26 cellular contexts compared by ENCODE assay signal in the genomic region with DNA sequence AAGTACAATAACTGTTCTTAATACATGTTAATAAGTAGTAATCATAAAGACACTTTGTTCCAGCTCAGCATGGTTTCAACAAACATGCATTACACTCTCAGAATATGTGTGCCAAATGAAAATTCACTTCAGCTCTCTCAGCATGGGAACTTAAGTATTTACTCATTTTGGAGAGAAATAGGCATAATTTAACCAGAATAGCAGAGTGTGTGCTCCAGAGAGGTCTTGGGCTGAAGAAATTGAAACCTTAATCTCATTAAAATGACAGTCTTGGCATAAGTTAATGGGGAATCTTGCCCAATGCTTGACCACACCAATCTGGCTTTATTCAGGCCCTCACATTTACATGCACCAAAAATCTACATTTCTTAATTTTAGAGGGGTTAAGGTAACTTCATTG. TPM values are rescaled to one million over a fixed set of nuclear protein-coding genes. Genes with fewer than 3 reads are reported as not detected.
DNase-seq lines count a peak whose midpoint lies in the region; FAIRE-seq and TF ChIP-seq lines count a peak whose summit lies in the region.
"Had no signal": no experiment of that assay in that cellular context is flagged by ENCODE, and none has a peak within 500 bp of the region (broad histone marks: within the 10 kb centered on the region; RNA-seq: fewer than 3 reads in every experiment).

No MANE protein-coding gene starts in this region.

- H3K27ac ChIP-seq in endothelial cell of umbilical vein (ENCODE audit: insufficient read depth, low read depth, low read length) (peak overlapping the region; percentile 55), mesodermal cell (ENCODE audit: low read depth, low read length, severe bottlenecking) (peak overlapping the region; percentile 69), Karpas-422 (ENCODE audit: low read length) (no peak overlapping the region)
- H3K27ac ChIP-seq: epithelial cell of prostate, stomach, uterus had no signal

- H2AFZ ChIP-seq in endothelial cell of umbilical vein (ENCODE audit: low read depth, low read length), result peak overlapping the region; percentile 14
- no peak overlapping the region for H2AFZ ChIP-seq in Karpas-422 (ENCODE audit: low read length)

- H3K9me1 ChIP-seq in endothelial cell of umbilical vein (replicated peaks; ENCODE audit: control insufficient read depth, extremely low read depth, insufficient read depth, low read length), result no peaks in the 10 kb centered on the region

- H4K20me1 ChIP-seq in endothelial cell of umbilical vein (replicated peaks; ENCODE audit: control insufficient read depth, extremely low read depth, insufficient read depth, low read length) (no peaks in the 10 kb centered on the region), Karpas-422 (ENCODE audit: insufficient read depth, low read depth, low read length) (no peaks in the 10 kb centered on the region)

- H3K36me3 ChIP-seq in endothelial cell of umbilical vein (ENCODE audit: control insufficient read depth in 2 of 2, extremely low read depth in 1 of 2, insufficient read depth in 2 of 2, low read length in 2 of 2) (no peaks in the 10 kb centered on the region), mesodermal cell (ENCODE audit: control insufficient read depth, insufficient read depth, low read length) (no peaks in the 10 kb centered on the region), Karpas-422 (ENCODE audit: insufficient read depth, low read length) (no peaks in the 10 kb centered on the region)
- H3K36me3 ChIP-seq: stomach, uterus had no signal

- intact Hi-C loops in endothelial cell of umbilical vein (cut with micrococcal nuclease), result loop anchor here (1.0 kb wide), 1 partner anchor 11 kb away; the partner anchor contains the start of gene LOX

- H3K9ac ChIP-seq in endothelial cell of umbilical vein (replicated peaks; ENCODE audit: extremely low read depth, insufficient read depth, low read length) (no peak overlapping the region), Karpas-422 (ENCODE audit: low read length) (no peak overlapping the region)

- POLR2A ChIA-PET in endothelial cell of umbilical vein (lab: Charles Lee), result no interaction called here

- H3K27me3 ChIP-seq in endothelial cell of umbilical vein (ENCODE audit: control insufficient read depth in 2 of 2, insufficient read depth in 2 of 2, low read length in 2 of 2), result no peaks in the 10 kb centered on the region
- no peaks in the 10 kb centered on the region for H3K27me3 ChIP-seq in Karpas-422 (ENCODE audit: low read length)
- H3K27me3 ChIP-seq: stomach, uterus had no signal

- H3K79me2 ChIP-seq in endothelial cell of umbilical vein (ENCODE audit: control insufficient read depth, insufficient read depth, low read length) (no peaks in the 10 kb centered on the region), Karpas-422 (ENCODE audit: low read length) (no peaks in the 10 kb centered on the region)

- no peaks in the 10 kb centered on the region for H3K9me2 ChIP-seq in Karpas-422 (replicated peaks; ENCODE audit: insufficient read depth, low read length)

- CTCF ChIA-PET in endothelial cell of umbilical vein (lab: Charles Lee), result interaction anchor here (1.0 to 2.8 kb wide), 5 partner anchors 10 to 120 kb away, joined by 4 to 21 read pairs (median 5); no protein-coding TSS in a partner anchor

- TF ChIP-seq CTCF in endothelial cell of umbilical vein (IDR thresholded peaks at IDR 0.05; ENCODE audit: extremely low read depth in 1 of 2, insufficient read depth in 1 of 2, low read depth in 1 of 2, low read length in 2 of 2), result no peak

- dilution Hi-C loops in endothelial cell of umbilical vein (cut with MboI; ENCODE audit: extremely low pct_ligation_motif_present, low sequenced_read_pairs), result loop anchor here (25.0 kb wide), 1 partner anchor 98 kb away; no protein-coding TSS in a partner anchor

- H3K4me2 ChIP-seq in endothelial cell of umbilical vein (ENCODE audit: insufficient read depth, low read length) (peak overlapping the region; percentile 79), Karpas-422 (ENCODE audit: low read depth, low read length, poor library complexity, severe bottlenecking) (no peak overlapping the region)

- BruUV-seq in endothelial cell of umbilical vein (replicated peaks; lab: Mats Ljungman, UMichigan), result TSS peak; percentile 95

- FAIRE-seq in endothelial cell of umbilical vein (lab: Jason Lieb, UNC), result no peak
- FAIRE-seq: GM18507, HepG2 had no signal

- H3K4me1 ChIP-seq in endothelial cell of umbilical vein (ENCODE audit: control insufficient read depth, extremely low read depth, insufficient read depth, low read length) (peaks cover 19% of the 10 kb centered on the region), mesodermal cell (ENCODE audit: control insufficient read depth, insufficient read depth, low read length, poor library complexity, severe bottlenecking) (peaks cover 17% of the 10 kb centered on the region), Karpas-422 (ENCODE audit: low read length) (no peaks in the 10 kb centered on the region)
- H3K4me1 ChIP-seq: stomach, uterus had no signal

- no peak overlapping the region for H3K4me3 ChIP-seq in endothelial cell of umbilical vein (replicated peaks in 1 of 3; ENCODE audit: insufficient read depth in 1 of 3, low read depth in 1 of 3, low read length in 3 of 3)
- no peak overlapping the region for H3K4me3 ChIP-seq in mesodermal cell (ENCODE audit: extremely low read depth, insufficient read depth, low read length, poor library complexity, severe bottlenecking)
- no peak overlapping the region for H3K4me3 ChIP-seq in Karpas-422 (ENCODE audit: low read length)
- H3K4me3 ChIP-seq: coronary artery, stomach, uterus had no signal

- no peak for TF ChIP-seq POLR2A in endothelial cell of umbilical vein (IDR thresholded peaks at IDR 0.05; ENCODE audit: low read depth, low read length)

- DNase-seq in NCI-H748 (lab: John Stamatoyannopoulos, UW; ENCODE audit: unreplicated experiment) (peak; percentile 33), NCI-H748 treated with DMSO at 0.1 percent for 48 hours (lab: John Stamatoyannopoulos, UW) (no peak), NCI-H69 (lab: John Stamatoyannopoulos, UW) (peak; percentile 96), endothelial cell of umbilical vein (ENCODE audit: low read depth, low spot score) (no peak), Karpas-422 (no peak), AG08395 (ENCODE audit: low spot score) (no peak), AML-193 (lab: John Stamatoyannopoulos, UW) (no peak)
- DNase-seq: 8988T; activated CD4-positive, alpha-beta T cell treated with anti-CD3 and anti-CD28 coated beads for 4 hours; activated naive CD4-positive, alpha-beta T cell treated with anti-CD3 and anti-CD28 coated beads, Interleukin-2, amount 50 U/mL, for 16 hours; caudate nucleus; effector CD8-positive, alpha-beta T cell; H9; NCI-H1694; NCI-H446 treated with DMSO at 0.1 percent for 48 hours; PC-3; stimulated activated CD4-positive, alpha-beta T cell treated with anti-CD3 and anti-CD28 coated beads, Interleukin-4, amount 100 ng/mL, for 1 hour; stomach; uterus had no signal

- H3K9me3 ChIP-seq in endothelial cell of umbilical vein (replicated peaks; ENCODE audit: control insufficient read depth, insufficient read depth, low read length) (no peaks in the 10 kb centered on the region), mesodermal cell (ENCODE audit: control insufficient read depth, low read length) (no peaks in the 10 kb centered on the region), Karpas-422 (ENCODE audit: low read length) (no peaks in the 10 kb centered on the region)
- H3K9me3 ChIP-seq: stomach, uterus had no signal

TF ChIP-seq in endothelial cell of umbilical vein, 7 proteins besides CTCF, POLR2A, EP300 and RAD21:
- no peak for TF ChIP-seq POLR2AphosphoS5 (IDR thresholded peaks at IDR 0.05; ENCODE audit: insufficient read depth, low read depth, low read length)
- TF ChIP-seq JUN (IDR thresholded peaks at IDR 0.05; ENCODE audit: borderline replicate concordance, insufficient read depth, insufficient read length, low read depth), result no peak
- no peak for TF ChIP-seq GATA2 (IDR thresholded peaks at IDR 0.05; ENCODE audit: insufficient read depth, insufficient read length, low read depth, low read length)
- no peak for TF ChIP-seq MYC (IDR thresholded peaks at IDR 0.05; ENCODE audit: low read depth, low read length)
- TF ChIP-seq EZH2 (IDR thresholded peaks at IDR 0.05; ENCODE audit: borderline replicate concordance, low read depth, low read length, severe bottlenecking), result no peak
TF ChIP-seq in endothelial cell of umbilical vein: peak in this region for 0.

RNA-seq across cellular contexts. Expression of gene LOX, which starts 11.0 kb away (rescaled TPM):
- total RNA-seq in endothelial cell of umbilical vein, result 69.7 and 79.1 TPM in 2 replicates
- 39.0 and 43.5 TPM in 2 replicates for polyA plus RNA-seq in endothelial cell of umbilical vein
- 24.0 and 28.2 TPM in 2 replicates for polyA plus RNA-seq in endothelial cell of umbilical vein (2011; cell fraction: cytosol; rRNA removed)
- 23.8 and 25.5 TPM in 2 replicates for polyA plus RNA-seq in endothelial cell of umbilical vein (2011; cell fraction: nucleus; rRNA removed)
- 69.0 and 85.9 TPM in 2 replicates for polyA plus RNA-seq in endothelial cell of umbilical vein (2012)
- polyA minus RNA-seq in endothelial cell of umbilical vein, result 50.7 and 58.4 TPM in 2 replicates
- polyA minus RNA-seq in endothelial cell of umbilical vein (2011; cell fraction: cytosol; rRNA and poly(A)+ RNA removed), result 16.8 TPM
- 21.1 and 28.6 TPM in 2 replicates for polyA minus RNA-seq in endothelial cell of umbilical vein (2011; cell fraction: nucleus; rRNA and poly(A)+ RNA removed)
- polyA plus RNA-seq in mesodermal cell (2013, experiment 1 of 2), result 257 TPM
- 186 TPM for polyA plus RNA-seq in mesodermal cell (2013, experiment 2 of 2)
- total RNA-seq in Karpas-422 (2014; rRNA removed; shearing (Covaris generic); ENCODE audit: low replicate concordance), result not detected in 2 replicates
- total RNA-seq: activated T-helper 2 cell treated with anti-CD3 and anti-CD28 coated beads, Interferon-gamma antibody, Interleukin-2, Interleukin-4, amounts not matched to agents 10 μg/mL and 5 μg/mL and 100 μg/mL, durations not matched to agents 14 hours and 24 hours and 36 hours; T-helper 2 cell treated with Interferon-gamma antibody and Interleukin-4, amounts not matched to agents 100 ng/mL and 5 ng/mL, for 36 hours had no signal

RNA-seq across cellular contexts. Expression of gene ZNF474, which starts 40.2 kb away (rescaled TPM):
- total RNA-seq in endothelial cell of umbilical vein, result 0.16 TPM in 1 of 2 replicates, not detected in the other
- polyA plus RNA-seq in endothelial cell of umbilical vein, result 0.03 TPM in 2 replicates
- polyA plus RNA-seq in endothelial cell of umbilical vein (2011; cell fraction: cytosol; rRNA removed), result 0.03 and 0.04 TPM in 2 replicates
- polyA plus RNA-seq in endothelial cell of umbilical vein (2011; cell fraction: nucleus; rRNA removed), result 0.24 and 0.38 TPM in 2 replicates
- polyA plus RNA-seq in endothelial cell of umbilical vein (2012), result not detected in 2 replicates
- not detected in 2 replicates for polyA minus RNA-seq in endothelial cell of umbilical vein
- not detected for polyA minus RNA-seq in endothelial cell of umbilical vein (2011; cell fraction: cytosol; rRNA and poly(A)+ RNA removed)
- polyA minus RNA-seq in endothelial cell of umbilical vein (2011; cell fraction: nucleus; rRNA and poly(A)+ RNA removed), result 0.29 and 0.63 TPM in 2 replicates
- 0.63 TPM for polyA plus RNA-seq in mesodermal cell (2013, experiment 1 of 2)
- 0.56 TPM for polyA plus RNA-seq in mesodermal cell (2013, experiment 2 of 2)
- total RNA-seq in Karpas-422 (2014; rRNA removed; shearing (Covaris generic); ENCODE audit: low replicate concordance), result not detected in 2 replicates
- total RNA-seq: activated T-helper 2 cell treated with anti-CD3 and anti-CD28 coated beads, Interferon-gamma antibody, Interleukin-2, Interleukin-4, amounts not matched to agents 10 μg/mL and 5 μg/mL and 100 μg/mL, durations not matched to agents 14 hours and 24 hours and 36 hours; H9 had no signal
- polyA plus RNA-seq: HepG2 had no signal

Comparison
In these comparisons a context has a peak if more than half of its experiments do, and no peak if none do; other contexts are left out.
1. DNase-seq: peak in NCI-H748 (single experiment) and NCI-H69 (single experiment); none in NCI-H748 treated with DMSO at 0.1 percent for 48 hours (single experiment), endothelial cell of umbilical vein (single experiment), Karpas-422 (single experiment), AG08395 (single experiment) and AML-193 (0 of 2).
2. RNA of gene LOX, which starts 11.0 kb away (total RNA-seq): 69.7 to 79.1 TPM in endothelial cell of umbilical vein; not detected in Karpas-422; every median in the first group is over 10 times any median in the second.